In the genomic region with DNA sequence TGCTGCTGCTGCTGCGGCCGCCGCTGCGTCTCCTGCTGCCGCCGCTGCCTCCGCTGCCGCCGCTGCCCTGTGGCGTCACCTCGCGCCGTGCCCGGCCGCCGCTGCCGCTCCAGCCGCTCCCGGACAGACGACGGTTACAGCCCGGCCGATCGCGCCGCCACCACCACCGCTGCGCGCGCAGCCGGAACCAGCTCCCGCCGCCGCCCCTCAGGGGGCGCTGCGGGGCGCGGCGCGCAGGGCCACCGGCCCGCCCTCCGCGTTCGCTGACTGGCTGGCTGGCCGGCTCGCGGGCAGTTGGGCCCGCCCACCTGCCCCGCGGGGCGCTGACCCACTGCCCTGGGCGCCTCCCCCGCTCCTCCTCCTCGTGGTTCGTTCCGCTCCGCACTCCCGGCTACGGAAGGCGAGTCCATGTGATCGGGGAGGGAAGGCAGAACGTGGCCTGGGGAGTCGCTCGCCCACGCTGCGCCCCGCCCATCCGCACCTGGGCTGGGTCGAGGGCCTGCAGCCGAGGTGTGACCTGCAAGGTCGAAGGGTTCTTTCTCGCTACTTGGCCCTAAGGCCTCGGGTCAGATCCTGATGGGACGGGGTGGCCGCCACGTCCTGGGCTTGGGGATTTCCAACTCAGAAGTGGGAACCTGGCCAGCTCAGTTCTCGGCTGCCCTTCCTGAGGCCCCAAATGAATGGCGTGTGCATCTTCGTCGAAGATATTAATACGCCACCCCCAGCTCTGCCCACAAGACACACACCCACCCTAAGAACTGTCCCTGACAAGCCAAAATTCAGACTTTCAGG, we compare ENCODE assay signal across 1 cellular context.
TF ChIP-seq lines count a peak whose summit lies in the region.

Gene PTP4A2 (minus strand): TSS at position 185 of the 792 bp plus-strand sequence. CDS start 19,303 bp downstream, outside the sequence.

TF ChIP-seq in K562, 482 proteins besides CTCF, POLR2A, EP300 and RAD21 (continued from another document):
- TF ChIP-seq ZNF507 (tag; conservative IDR thresholded peaks at IDR 0.05) (no peak), LARP7 (IDR thresholded peaks at IDR 0.05) (no peak), GATAD2B (IDR thresholded peaks at IDR 0.05; ENCODE audit: borderline replicate concordance) (peak; percentile 96), THRAP3 (IDR thresholded peaks at IDR 0.05; ENCODE audit: borderline replicate concordance) (no peak), HDAC1 (IDR thresholded peaks at IDR 0.05) (peak in 1 of 2 experiments; percentile 93; a peak in 2 of 4 replicates), HOXB6 (CRISPR knock-in tag; IDR thresholded peaks at IDR 0.05; ENCODE audit: borderline replicate concordance) (no peak), ID3 (CRISPR knock-in tag; IDR thresholded peaks at IDR 0.05) (no peak), ID3 (tag; IDR thresholded peaks at IDR 0.05) (peak; percentile 77; the same call in 1 of the 2 replicates), BRD4 (IDR thresholded peaks at IDR 0.05) (no peak), ZNF764 (CRISPR knock-in tag; IDR thresholded peaks at IDR 0.05; ENCODE audit: low read depth) (no peak), ZZZ3 (IDR thresholded peaks at IDR 0.05) (no peak), ZNF197 (CRISPR knock-in tag; IDR thresholded peaks at IDR 0.05; ENCODE audit: low read depth) (no peak), KAT2B (IDR thresholded peaks at IDR 0.05; ENCODE audit: low read depth, low read length) (no peak), ZNF165 (CRISPR knock-in tag; IDR thresholded peaks at IDR 0.05; ENCODE audit: borderline replicate concordance) (no peak), SNAPC5 (CRISPR knock-in tag; IDR thresholded peaks at IDR 0.05) (no peak), TCF7 (IDR thresholded peaks at IDR 0.05; ENCODE audit: borderline replicate concordance) (peak; percentile 89), ZNF436 (CRISPR knock-in tag; IDR thresholded peaks at IDR 0.05) (no peak), CAMTA2 (CRISPR knock-in tag; conservative IDR thresholded peaks at IDR 0.05) (no peak), HNRNPUL1 (IDR thresholded peaks at IDR 0.05; ENCODE audit: low read length) (no peak), EHMT2 (IDR thresholded peaks at IDR 0.05) (no peak), ZNF639 (CRISPR knock-in tag; conservative IDR thresholded peaks at IDR 0.05 in 1 of 2, IDR thresholded peaks at IDR 0.05 in 1 of 2) (peak in 1 of 2 experiments; percentile 96; a peak in 2 of 4 replicates), POLR2B (IDR thresholded peaks at IDR 0.05; ENCODE audit: low read depth, partially characterized antibody) (peak; percentile 51)
- TF ChIP-seq, protein P1, sequence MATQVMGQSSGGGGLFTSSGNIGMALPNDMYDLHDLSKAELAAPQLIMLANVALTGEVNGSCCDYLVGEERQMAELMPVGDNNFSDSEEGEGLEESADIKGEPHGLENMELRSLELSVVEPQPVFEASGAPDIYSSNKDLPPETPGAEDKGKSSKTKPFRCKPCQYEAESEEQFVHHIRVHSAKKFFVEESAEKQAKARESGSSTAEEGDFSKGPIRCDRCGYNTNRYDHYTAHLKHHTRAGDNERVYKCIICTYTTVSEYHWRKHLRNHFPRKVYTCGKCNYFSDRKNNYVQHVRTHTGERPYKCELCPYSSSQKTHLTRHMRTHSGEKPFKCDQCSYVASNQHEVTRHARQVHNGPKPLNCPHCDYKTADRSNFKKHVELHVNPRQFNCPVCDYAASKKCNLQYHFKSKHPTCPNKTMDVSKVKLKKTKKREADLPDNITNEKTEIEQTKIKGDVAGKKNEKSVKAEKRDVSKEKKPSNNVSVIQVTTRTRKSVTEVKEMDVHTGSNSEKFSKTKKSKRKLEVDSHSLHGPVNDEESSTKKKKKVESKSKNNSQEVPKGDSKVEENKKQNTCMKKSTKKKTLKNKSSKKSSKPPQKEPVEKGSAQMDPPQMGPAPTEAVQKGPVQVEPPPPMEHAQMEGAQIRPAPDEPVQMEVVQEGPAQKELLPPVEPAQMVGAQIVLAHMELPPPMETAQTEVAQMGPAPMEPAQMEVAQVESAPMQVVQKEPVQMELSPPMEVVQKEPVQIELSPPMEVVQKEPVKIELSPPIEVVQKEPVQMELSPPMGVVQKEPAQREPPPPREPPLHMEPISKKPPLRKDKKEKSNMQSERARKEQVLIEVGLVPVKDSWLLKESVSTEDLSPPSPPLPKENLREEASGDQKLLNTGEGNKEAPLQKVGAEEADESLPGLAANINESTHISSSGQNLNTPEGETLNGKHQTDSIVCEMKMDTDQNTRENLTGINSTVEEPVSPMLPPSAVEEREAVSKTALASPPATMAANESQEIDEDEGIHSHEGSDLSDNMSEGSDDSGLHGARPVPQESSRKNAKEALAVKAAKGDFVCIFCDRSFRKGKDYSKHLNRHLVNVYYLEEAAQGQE (CRISPR knock-in tag; IDR thresholded peaks at IDR 0.05; ENCODE audit: low read depth) = peak; percentile 28; the same call in 1 of the 2 replicates
